In the genomic region with DNA sequence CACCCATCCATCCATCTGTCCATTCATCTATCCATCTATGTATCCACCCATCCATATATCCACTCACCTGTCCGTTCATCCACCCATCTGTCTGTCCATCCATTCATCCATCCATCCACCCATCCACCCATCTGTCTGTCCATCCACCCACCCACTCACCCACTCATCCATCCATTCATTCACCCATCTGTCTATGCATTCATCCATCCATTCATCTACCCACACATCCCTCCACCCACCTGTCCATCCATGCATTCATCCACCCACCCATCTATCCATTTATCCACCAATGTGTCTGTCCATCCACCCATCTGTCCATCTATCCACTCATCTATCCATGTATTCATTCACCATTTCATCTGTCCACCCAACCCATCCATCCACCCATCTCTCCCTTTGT, we compare ENCODE assay signal across 1 cellular context.
TF ChIP-seq lines count a peak whose summit lies in the region.

No MANE protein-coding gene starts in this region.

TF ChIP-seq in GM23338, 12 proteins besides CTCF, POLR2A, EP300 and RAD21:
- TF ChIP-seq POLR2AphosphoS5 (IDR thresholded peaks at IDR 0.05; ENCODE audit: low read depth), result no peak
